In genomic region chr5:73298251-73299016, GRCh38 we compare ENCODE assay signal across 12 cellular contexts.
DNase-seq lines count a peak whose midpoint lies in the region; ATAC-seq and TF ChIP-seq lines count a peak whose summit lies in the region.
"Had no signal": no experiment of that assay in that cellular context is flagged by ENCODE, and none has a peak within 500 bp of the region (broad histone marks: within the 10 kb centered on the region; RNA-seq: fewer than 3 reads in every experiment).

No MANE protein-coding gene starts in this region.

- intact Hi-C loops in spleen (cut with DNase I; ENCODE audit: low total_unique reads), result loop anchor here (10.0 kb wide), 1 partner anchor 156 kb away; no protein-coding TSS in a partner anchor

- H3K27me3 Mint-ChIP-seq in glutamatergic neuron (ENCODE audit: unreplicated experiment), result peaks cover 38% of the 10 kb centered on the region

- H3K36me3 ChIP-seq in RWPE2 (ENCODE audit: low read depth), result no peaks in the 10 kb centered on the region
- no peaks in the 10 kb centered on the region for H3K36me3 ChIP-seq in effector memory CD4-positive, alpha-beta T cell (ENCODE audit: control insufficient read depth, insufficient read depth, low read length)
- H3K36me3 ChIP-seq in spleen, result no peaks in the 10 kb centered on the region

- H3K27me3 ChIP-seq in RWPE2 (ENCODE audit: insufficient read depth, poor library complexity, severe bottlenecking), result peaks cover 44% of the 10 kb centered on the region
- H3K27me3 ChIP-seq in effector memory CD4-positive, alpha-beta T cell (replicated peaks; ENCODE audit: control insufficient read depth, insufficient read depth, low read length, poor library complexity, severe bottlenecking), result peaks cover 57% of the 10 kb centered on the region
- peaks cover 27 to 100% (median 89%) of the 10 kb centered on the region in 7 donors for H3K27me3 ChIP-seq in spleen (replicated peaks in 1 of 7)

- H3K27ac ChIP-seq in RWPE2 (ENCODE audit: poor library complexity, severe bottlenecking), result no peak overlapping the region
- H3K27ac ChIP-seq in effector memory CD4-positive, alpha-beta T cell (ENCODE audit: insufficient read depth, low read length, poor library complexity, severe bottlenecking), result no peak overlapping the region
- H3K27ac ChIP-seq in spleen, result no peak overlapping the region

- TF ChIP-seq CTCF in GM13976 (IDR thresholded peaks at IDR 0.05; ENCODE audit: borderline replicate concordance, control extremely low read depth, extremely low read depth, insufficient read depth, missing control alignments) (no peak), RWPE2 (IDR thresholded peaks at IDR 0.05; ENCODE audit: poor library complexity, severe bottlenecking) (no peak), glutamatergic neuron (IDR thresholded peaks at IDR 0.05; ENCODE audit: partially characterized antibody, unreplicated experiment) (no peak), spleen (IDR thresholded peaks at IDR 0.05 in 8 of 11, conservative IDR thresholded peaks at IDR 0.05 in 3 of 11) (no peak)

- no peak for ATAC-seq in RWPE2 (ENCODE audit: low read depth)
- ATAC-seq: stimulated activated memory B cell treated with anti-CD40 and anti-IgM and Interleukin-4, amounts not matched to agents 10 μg/mL and 1 μg/mL and 100 μg/mL, for 72 hours had no signal

- TF ChIP-seq POLR2A in spleen (IDR thresholded peaks at IDR 0.05), result no peak

- no peaks in the 10 kb centered on the region for H3K9me3 ChIP-seq in RWPE2 (ENCODE audit: severe bottlenecking)
- no peaks in the 10 kb centered on the region for H3K9me3 ChIP-seq in effector memory CD4-positive, alpha-beta T cell (ENCODE audit: control insufficient read depth, low read length)
- peaks cover 0 to 6% (median 0%) of the 10 kb centered on the region in 8 donors for H3K9me3 ChIP-seq in spleen

- WGBS in spleen, 5 donors, result 5 to 12% (median 6%) methylated on average over 27 to 61 of the region's 61 CpGs

- H3K4me3 ChIP-seq in RWPE2 (ENCODE audit: severe bottlenecking), result peak overlapping the region; percentile 19
- peak overlapping the region; percentile 33 for H3K4me3 ChIP-seq in skeletal muscle cell (ENCODE audit: low read depth, low read length)
- H3K4me3 ChIP-seq in effector memory CD4-positive, alpha-beta T cell (ENCODE audit: insufficient read depth, low read depth, low read length, poor library complexity, severe bottlenecking), result no peak overlapping the region
- peak overlapping the region in 2 of 8 donors; percentile 15 to 42 for H3K4me3 ChIP-seq in spleen

- in situ Hi-C loops in GM13976 (cut with MboI; ENCODE audit: low sequenced_read_pairs, unreplicated experiment), result loop anchor here (10.0 kb wide), 1 partner anchor 74 kb away; no protein-coding TSS in a partner anchor

- peak; percentile 23 for DNase-seq in GM13976 (ENCODE audit: low spot score)
- no peak for DNase-seq in RWPE2 (ENCODE audit: low spot score)
- DNase-seq in glutamatergic neuron, result no peak
- no peak for DNase-seq in skeletal muscle cell (ENCODE audit: low read depth)
- no peak for DNase-seq in effector memory CD4-positive, alpha-beta T cell
- DNase-seq in NCI-H1694 (lab: John Stamatoyannopoulos, UW), result no peak
- DNase-seq in spleen, result no peak
- DNase-seq: activated B cell treated with CpG ODN at 0.5 μM for 24 hours; activated naive CD4-positive, alpha-beta T cell treated with Interleukin-2 at 50 U/mL for 16 hours; NCI-H1436 treated with DMSO at 0.1 percent for 48 hours; stimulated activated CD4-positive, alpha-beta T cell treated with anti-CD3 and anti-CD28 coated beads, Interleukin-12 subunit alpha, Interleukin-12 subunit beta, amount 100 ng/mL, for 4 hours had no signal

- H3K4me3 Mint-ChIP-seq in glutamatergic neuron (ENCODE audit: unreplicated experiment), result peak overlapping the region; percentile 74
- H3K4me3 Mint-ChIP-seq: activated B cell treated with CpG ODN at 0.5 μM for 24 hours; stimulated activated memory B cell treated with anti-CD40 and anti-IgM and Interleukin-4, amounts not matched to agents 10 μg/mL and 1 μg/mL and 100 μg/mL, for 72 hours had no signal

- H3K4me1 ChIP-seq in RWPE2 (ENCODE audit: insufficient read depth, poor library complexity, severe bottlenecking) (no peaks in the 10 kb centered on the region), spleen (peaks cover 13 to 38% (median 26%) of the 10 kb centered on the region in 6 donors)
- peaks cover 6% of the 10 kb centered on the region for H3K4me1 ChIP-seq in effector memory CD4-positive, alpha-beta T cell (ENCODE audit: control insufficient read depth, insufficient read depth, low read length, poor library complexity, severe bottlenecking)

- H3K9me3 Mint-ChIP-seq in glutamatergic neuron (ENCODE audit: unreplicated experiment), result peaks cover 10% of the 10 kb centered on the region
- H3K9me3 Mint-ChIP-seq: activated B cell treated with CpG ODN at 0.5 μM for 24 hours; stimulated activated memory B cell treated with anti-CD40 and anti-IgM and Interleukin-4, amounts not matched to agents 10 μg/mL and 1 μg/mL and 100 μg/mL, for 72 hours had no signal

- no peak overlapping the region for H3K27ac Mint-ChIP-seq in glutamatergic neuron (ENCODE audit: unreplicated experiment)
- H3K27ac Mint-ChIP-seq: activated B cell treated with CpG ODN at 0.5 μM for 24 hours; stimulated activated memory B cell treated with anti-CD40 and anti-IgM and Interleukin-4, amounts not matched to agents 10 μg/mL and 1 μg/mL and 100 μg/mL, for 72 hours had no signal

- peaks cover 18% of the 10 kb centered on the region for H3K4me1 Mint-ChIP-seq in glutamatergic neuron (ENCODE audit: low read depth, unreplicated experiment)

- H3K36me3 Mint-ChIP-seq in glutamatergic neuron (ENCODE audit: unreplicated experiment), result peaks cover 19% of the 10 kb centered on the region
- H3K36me3 Mint-ChIP-seq: stimulated activated memory B cell treated with anti-CD40 and anti-IgM and Interleukin-4, amounts not matched to agents 10 μg/mL and 1 μg/mL and 100 μg/mL, for 72 hours had no signal
